ENCODE assay signal across 8 cellular contexts in the genomic region with DNA sequence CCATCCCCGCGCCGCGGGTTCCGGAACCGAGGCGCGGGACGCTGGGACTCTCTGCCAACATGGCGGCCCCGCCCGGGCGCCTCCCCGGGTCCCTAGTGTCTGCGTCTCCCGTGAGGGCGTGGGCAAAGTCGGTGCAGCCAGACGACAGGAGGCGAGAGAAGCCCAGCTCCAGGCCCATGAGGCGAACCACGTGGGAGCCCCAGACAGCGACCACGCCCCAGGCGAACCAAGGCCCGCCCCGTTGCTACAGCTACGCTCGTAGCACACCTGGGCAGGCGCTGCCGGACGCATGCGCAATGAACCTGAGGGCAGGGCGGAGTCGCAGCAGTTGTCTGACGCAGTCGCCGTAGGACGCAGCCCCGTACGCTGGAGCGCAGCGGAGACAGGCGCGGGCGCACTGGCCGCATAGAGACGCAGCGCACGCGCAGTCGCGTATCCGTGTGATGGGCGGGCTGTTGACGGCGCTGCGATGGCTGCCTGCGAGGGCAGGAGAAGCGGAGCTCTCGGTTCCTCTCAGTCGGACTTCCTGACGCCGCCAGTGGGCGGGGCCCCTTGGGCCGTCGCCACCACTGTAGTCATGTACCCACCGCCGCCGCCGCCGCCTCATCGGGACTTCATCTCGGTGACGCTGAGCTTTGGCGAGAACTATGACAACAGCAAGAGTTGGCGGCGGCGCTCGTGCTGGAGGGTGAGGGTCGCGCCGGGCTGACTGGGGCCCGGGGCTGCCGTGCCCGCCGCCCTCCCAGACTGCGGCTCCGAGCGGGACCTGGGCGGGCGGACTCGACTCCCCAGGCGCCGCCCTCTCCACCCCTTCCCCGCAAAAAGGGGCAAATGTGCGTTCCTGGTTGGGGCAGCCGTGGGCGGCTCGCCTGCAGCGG. TPM values are rescaled to one million over a fixed set of nuclear protein-coding genes. Genes with fewer than 3 reads are reported as not detected.
DNase-seq lines count a peak whose midpoint lies in the region; ATAC-seq and TF ChIP-seq lines count a peak whose summit lies in the region.

Gene MAN1B1 (plus strand): TSS at position 455 of the 878 bp plus-strand sequence. CDS start 15 bp downstream, at position 470.

- intact Hi-C loops in IMR-90 (cut with micrococcal nuclease) = loop anchor here (1.0 kb wide), 1 partner anchor 16 kb away; the partner anchor contains the start of gene SAPCD2

- H2BK120ac ChIP-seq in IMR-90 (ENCODE audit: low read depth, low read length) = peak within 1 kb of the TSS; percentile 72

- H3K23ac ChIP-seq in IMR-90 (ENCODE audit: low read depth, low read length) = peak within 1 kb of the TSS; percentile 85

- H2AK5ac ChIP-seq in IMR-90 (ENCODE audit: low read depth, low read length) = peak within 1 kb of the TSS; percentile 93

- H4K5ac ChIP-seq in IMR-90 (ENCODE audit: low read depth, low read length) = peak within 1 kb of the TSS; percentile 31

- H3K79me1 ChIP-seq in IMR-90 (ENCODE audit: low read depth in 1 of 2, low read length in 2 of 2) = peaks cover 29 to 37% of the 10 kb centered on the region in 2 experiments

- peak; percentile 99 for DNase-seq in DMS 273 (lab: John Stamatoyannopoulos, UW; ENCODE audit: unreplicated experiment)
- DNase-seq in IMR-90 = peak; percentile 98
- DNase-seq in OCI-M1 (lab: John Stamatoyannopoulos, UW) = peak; percentile 99
- peak; percentile 99 for DNase-seq in activated T-cell treated with anti-CD3 and anti-CD28 coated beads for 24 hours (ENCODE audit: low read depth)
- peak; percentile 93 for DNase-seq in epidermal melanocyte (ENCODE audit: insufficient read length, low spot score)
- DNase-seq in middle frontal gyrus (ENCODE audit: extremely low spot score, low spot score) = peak; percentile 98
- DNase-seq in stimulated activated CD8-positive, alpha-beta memory T cell treated with anti-CD3 and anti-CD28 coated beads, Interleukin-2, amount 100 ng/mL, for 48 hours (ENCODE audit: low read depth in 2 of 2) = peak; percentile 100

- peak within 1 kb of the TSS; percentile 98 for H2AK9ac ChIP-seq in IMR-90 (replicated peaks; ENCODE audit: low read depth, low read length, poor library complexity)

- H3K4me3 ChIP-seq in IMR-90 (ENCODE audit: insufficient read depth, low read depth, low read length) = peak within 1 kb of the TSS; percentile 61

- H3K14ac ChIP-seq in IMR-90 (replicated peaks; ENCODE audit: low read depth, low read length) = peak within 1 kb of the TSS; percentile 77

- H3K27ac ChIP-seq in IMR-90 (ENCODE audit: insufficient read depth, low read length) = peak within 1 kb of the TSS; percentile 62

- no peak within 1 kb of the TSS for H3K18ac ChIP-seq in IMR-90 (ENCODE audit: low read depth, low read length)

- no peaks in the 10 kb centered on the region for H4K20me1 ChIP-seq in IMR-90 (ENCODE audit: insufficient read depth, low read length)

- H4K91ac ChIP-seq in IMR-90 (ENCODE audit: insufficient read depth, low read depth, low read length) = peak within 1 kb of the TSS; percentile 78

- peak within 1 kb of the TSS; percentile 68 for H2BK5ac ChIP-seq in IMR-90 (ENCODE audit: low read depth, low read length, poor library complexity, severe bottlenecking)

- peak within 1 kb of the TSS; percentile 67 for H3K56ac ChIP-seq in IMR-90 (ENCODE audit: extremely low read depth, insufficient read depth, low read length)

- no TSS peak for BruUV-seq in IMR-90 (replicated peaks; lab: Mats Ljungman, UMichigan)

- H3K4me1 ChIP-seq in IMR-90 (ENCODE audit: control insufficient read depth, insufficient read depth, low read length) = peaks cover 15% of the 10 kb centered on the region

- H2AFZ ChIP-seq in IMR-90 (replicated peaks; ENCODE audit: low read length, poor library complexity) = peak within 1 kb of the TSS; percentile 90

- H3K27me3 ChIP-seq in IMR-90 (ENCODE audit: control insufficient read depth, insufficient read depth, low read length) = no peaks in the 10 kb centered on the region

- no peak within 1 kb of the TSS for H2BK20ac ChIP-seq in IMR-90 (ENCODE audit: low read depth, low read length)

- peaks cover 6% of the 10 kb centered on the region for H3K9me1 ChIP-seq in IMR-90 (ENCODE audit: insufficient read depth, low read length)

- dilution Hi-C loops in IMR-90 (cut with HindIII; ENCODE audit: low sequenced_read_pairs, unreplicated experiment) = no loop called here

- no peaks in the 10 kb centered on the region for H3K9me3 ChIP-seq in IMR-90 (ENCODE audit: control insufficient read depth, insufficient read depth, low read length)

- CTCF ChIA-PET in IMR-90 (lab: Yijun Ruan, JAX) = interaction anchor here (0.8 to 1.0 kb wide), 4 partner anchors 20 to 40 kb away, joined by 3 to 5 read pairs (median 4); no protein-coding TSS in a partner anchor

- peak; percentile 58 for TF ChIP-seq POLR2A in IMR-90 (IDR thresholded peaks at IDR 0.05; ENCODE audit: low read depth, low read length)

- peak within 1 kb of the TSS; percentile 78 for H3K4me2 ChIP-seq in IMR-90 (ENCODE audit: low read depth, low read length)

- POLR2A ChIA-PET in IMR-90 (lab: Charles Lee; ENCODE audit: unreplicated experiment) = interaction anchor here (0.6 kb wide), 2 partner anchors 10 to 101 kb away, joined by 3 to 4 read pairs; no protein-coding TSS in a partner anchor

- ATAC-seq in GM21528 (IDR thresholded peaks at IDR 0.05; ENCODE audit: low FRiP score, unreplicated experiment) = peak; percentile 77
- ATAC-seq in IMR-90 (ENCODE audit: low read depth) = peak; percentile 83

- H2BK15ac ChIP-seq in IMR-90 (ENCODE audit: low read depth, low read length) = no peak within 1 kb of the TSS

- H3K4ac ChIP-seq in IMR-90 (ENCODE audit: low read depth, low read length) = peak within 1 kb of the TSS; percentile 87

- H3K9ac ChIP-seq in IMR-90 (ENCODE audit: low read depth, low read length) = peak within 1 kb of the TSS; percentile 87

- WGBS in IMR-90 (ENCODE audit: extremely low coverage in 2 of 2, insufficient read length in 1 of 2), 2 experiments = 1% methylated on average over 68 of the region's 101 CpGs; no CpG with 5 or more reads in 1 of the 2 experiments

- H4K8ac ChIP-seq in IMR-90 (ENCODE audit: low read depth in 2 of 2, low read length in 2 of 2) = peak within 1 kb of the TSS; percentile 85 to 98

- TF ChIP-seq RAD21 in IMR-90 (IDR thresholded peaks at IDR 0.05; ENCODE audit: low read length) = 0 out of 2 replicates have a peak, but pooled peaks have one; percentile 6

- peaks cover 13% of the 10 kb centered on the region; the same call in 1 of the 2 replicates for H3K36me3 ChIP-seq in IMR-90 (ENCODE audit: control insufficient read depth, insufficient read depth, low read length)

- in situ Hi-C loops in IMR-90 (cut with MboI; ENCODE audit: low sequenced_read_pairs) = no loop called here

- TF ChIP-seq CTCF in IMR-90 (conservative IDR thresholded peaks at IDR 0.05; ENCODE audit: low read depth, low read length) = no peak

TF ChIP-seq in IMR-90, 13 proteins besides CTCF, POLR2A, EP300 and RAD21:
- TF ChIP-seq SMC3 (IDR thresholded peaks at IDR 0.05; ENCODE audit: low read depth, low read length) = no peak
- no peak for TF ChIP-seq RCOR1 (IDR thresholded peaks at IDR 0.05; ENCODE audit: insufficient replicate concordance, low read length)
- TF ChIP-seq NFE2L2 (IDR thresholded peaks at IDR 0.05; ENCODE audit: low read depth, low read length) = no peak
- TF ChIP-seq, protein P1, sequence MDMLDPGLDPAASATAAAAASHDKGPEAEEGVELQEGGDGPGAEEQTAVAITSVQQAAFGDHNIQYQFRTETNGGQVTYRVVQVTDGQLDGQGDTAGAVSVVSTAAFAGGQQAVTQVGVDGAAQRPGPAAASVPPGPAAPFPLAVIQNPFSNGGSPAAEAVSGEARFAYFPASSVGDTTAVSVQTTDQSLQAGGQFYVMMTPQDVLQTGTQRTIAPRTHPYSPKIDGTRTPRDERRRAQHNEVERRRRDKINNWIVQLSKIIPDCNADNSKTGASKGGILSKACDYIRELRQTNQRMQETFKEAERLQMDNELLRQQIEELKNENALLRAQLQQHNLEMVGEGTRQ (IDR thresholded peaks at IDR 0.05; ENCODE audit: low read depth, low read length) = peak; percentile 83
- TF ChIP-seq CEBPB (IDR thresholded peaks at IDR 0.05; ENCODE audit: low read depth, low read length) = no peak
- TF ChIP-seq FOS (IDR thresholded peaks at IDR 0.05; ENCODE audit: low read depth, low read length) = no peak
- TF ChIP-seq MAZ (IDR thresholded peaks at IDR 0.05; ENCODE audit: borderline replicate concordance, low read depth, low read length) = no peak; the same call in 1 of the 2 replicates
- TF ChIP-seq BHLHE40 (IDR thresholded peaks at IDR 0.05; ENCODE audit: low read depth, low read length) = no peak
- no peak for TF ChIP-seq RFX5 (IDR thresholded peaks at IDR 0.05; ENCODE audit: low read depth, low read length)
- no peak for TF ChIP-seq CHD1 (IDR thresholded peaks at IDR 0.05; ENCODE audit: low read depth, low read length)
- no peak for TF ChIP-seq MAFK (IDR thresholded peaks at IDR 0.05; ENCODE audit: low read depth, low read length)
- peak; percentile 97 for TF ChIP-seq MXI1 (IDR thresholded peaks at IDR 0.05; ENCODE audit: borderline replicate concordance, low read depth, low read length)
- TF ChIP-seq, protein P2, sequence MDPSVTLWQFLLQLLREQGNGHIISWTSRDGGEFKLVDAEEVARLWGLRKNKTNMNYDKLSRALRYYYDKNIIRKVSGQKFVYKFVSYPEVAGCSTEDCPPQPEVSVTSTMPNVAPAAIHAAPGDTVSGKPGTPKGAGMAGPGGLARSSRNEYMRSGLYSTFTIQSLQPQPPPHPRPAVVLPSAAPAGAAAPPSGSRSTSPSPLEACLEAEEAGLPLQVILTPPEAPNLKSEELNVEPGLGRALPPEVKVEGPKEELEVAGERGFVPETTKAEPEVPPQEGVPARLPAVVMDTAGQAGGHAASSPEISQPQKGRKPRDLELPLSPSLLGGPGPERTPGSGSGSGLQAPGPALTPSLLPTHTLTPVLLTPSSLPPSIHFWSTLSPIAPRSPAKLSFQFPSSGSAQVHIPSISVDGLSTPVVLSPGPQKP (IDR thresholded peaks at IDR 0.05; ENCODE audit: borderline replicate concordance, low read depth, low read length) = no peak

RNA-seq across cellular contexts. Expression of gene MAN1B1, which starts in this region (rescaled TPM):
- total RNA-seq in IMR-90 (2012; rRNA removed) = 25.0 and 28.7 TPM in 2 replicates
- polyA plus RNA-seq in IMR-90 (2012; rRNA removed) = 49.8 and 55.1 TPM in 2 replicates
- polyA plus RNA-seq in IMR-90 (2012; cell fraction: cytosol; rRNA removed) = 54.5 and 68.5 TPM in 2 replicates
- polyA plus RNA-seq in IMR-90 (2012; cell fraction: nucleus; rRNA removed; ENCODE audit: low replicate concordance) = 89.2 and 183 TPM in 2 replicates

Comparison
In these comparisons a context has a peak if more than half of its experiments do, and no peak if none do; other contexts are left out.
1. Peak in every context shown above with its lines: DNase-seq, ATAC-seq, H3K4me3 ChIP-seq and H3K27ac ChIP-seq.